ENCODE assay signal across 8 cellular contexts in genomic region chr12:89768586-89769482, GRCh38.
DNase-seq lines count a peak whose midpoint lies in the region; ATAC-seq lines count a peak whose summit lies in the region.

No MANE protein-coding gene starts in this region.

- H3K9ac ChIP-seq in adipocyte (ENCODE audit: low read length), result no peak overlapping the region

- DNase-seq in COLO829 (ENCODE audit: low spot score) (peak; percentile 55), KBM-7 (peak; percentile 11), adipocyte (ENCODE audit: low read depth) (peak; percentile 89), non-pigmented ciliary epithelial cell (ENCODE audit: low read depth) (peak; percentile 88), ecto neural progenitor cell (ENCODE audit: low spot score) (no peak), NCI-H774 (lab: John Stamatoyannopoulos, UW) (no peak)

- no peak overlapping the region for H3K4me3 ChIP-seq in adipocyte (ENCODE audit: low read length)

- peaks cover 13% of the 10 kb centered on the region for H3K4me1 ChIP-seq in adipocyte (ENCODE audit: control insufficient read depth, insufficient read depth, low read length)

- H3K27me3 ChIP-seq in adipocyte (replicated peaks; ENCODE audit: control insufficient read depth, insufficient read depth, low read length), result no peaks in the 10 kb centered on the region

- no peak for ATAC-seq in GM19328 (IDR thresholded peaks at IDR 0.05; ENCODE audit: unreplicated experiment)
- no peak for ATAC-seq in GM21447 (IDR thresholded peaks at IDR 0.05; ENCODE audit: unreplicated experiment)

- in situ Hi-C loops in KBM-7 (cut with MboI; ENCODE audit: low pct_unique_long_range_greater_than_20kb, low sequenced_read_pairs), result no loop called here

- no peaks in the 10 kb centered on the region for H3K36me3 ChIP-seq in adipocyte (ENCODE audit: control insufficient read depth, insufficient read depth, low read length, severe bottlenecking)

- peaks cover 4% of the 10 kb centered on the region for H3K9me3 ChIP-seq in adipocyte (ENCODE audit: control insufficient read depth, low read length)

Comparison
In these comparisons a context has a peak if more than half of its experiments do, and no peak if none do; other contexts are left out.
1. DNase-seq: peak in COLO829 (single experiment), KBM-7 (single experiment), adipocyte (single experiment) and non-pigmented ciliary epithelial cell (single experiment); none in ecto neural progenitor cell (single experiment) and NCI-H774 (single experiment).